ENCODE assay signal across 8 cellular contexts in genomic region chr2:189440947-189441708, GRCh38. TPM values are rescaled to one million over a fixed set of nuclear protein-coding genes. Genes with fewer than 3 reads are reported as not detected.
DNase-seq lines count a peak whose midpoint lies in the region; ATAC-seq lines count a peak whose summit lies in the region.

TSS of gene WDR75 (plus strand) at chr2:189441474. CDS start at chr2:189441493, 19 bp downstream.

- peak; percentile 84 for ATAC-seq in HG02610 (IDR thresholded peaks at IDR 0.05; ENCODE audit: unreplicated experiment)
- ATAC-seq in activated naive CD4-positive, alpha-beta T cell treated with anti-CD3 and anti-CD28 coated beads, Interleukin-2, amount 50 U/mL, for 72 hours, result peak; percentile 85 to 91

- H3K27ac Mint-ChIP-seq in activated naive CD4-positive, alpha-beta T cell treated with anti-CD3 and anti-CD28 coated beads, Interleukin-2, amount 50 U/mL, for 72 hours, result peak within 1 kb of the TSS in 1 of 2 donors; percentile 99

- peaks cover 3 to 6% of the 10 kb centered on the region in 2 donors for H3K36me3 Mint-ChIP-seq in activated naive CD4-positive, alpha-beta T cell treated with anti-CD3 and anti-CD28 coated beads, Interleukin-2, amount 50 U/mL, for 72 hours

- peak within 1 kb of the TSS; percentile 93 for H3K4me3 ChIP-seq in GM08714 (ENCODE audit: low read length)

- DNase-seq in NCI-H1092 treated with DMSO at 0.1 percent for 48 hours (lab: John Stamatoyannopoulos, UW) (peak; percentile 93), SKM-1 (lab: John Stamatoyannopoulos, UW; ENCODE audit: unreplicated experiment) (peak; percentile 94), glomerular endothelial cell (ENCODE audit: extremely low read depth, low read depth, low spot score) (peak; percentile 89), occipital lobe (lab: John Stamatoyannopoulos, UW) (peak; percentile 89)
- DNase-seq in activated naive CD4-positive, alpha-beta T cell treated with anti-CD3 and anti-CD28 coated beads, Interleukin-2, amount 50 U/mL, for 72 hours (ENCODE audit: low spot score in 2 of 2), result peak; percentile 89 to 90

- H3K9me3 Mint-ChIP-seq in activated naive CD4-positive, alpha-beta T cell treated with anti-CD3 and anti-CD28 coated beads, Interleukin-2, amount 50 U/mL, for 72 hours, result peaks cover 0 to 3% of the 10 kb centered on the region in 2 donors

- peak within 1 kb of the TSS; percentile 88 for H3K27ac ChIP-seq in temporal lobe (ENCODE audit: low read depth, low read length)

RNA-seq across cellular contexts. Expression of gene WDR75, which starts in this region (rescaled TPM):
- total RNA-seq in activated naive CD4-positive, alpha-beta T cell treated with anti-CD3 and anti-CD28 coated beads, Interleukin-2, amount 50 U/mL, for 72 hours, result 10 to 100 TPM; 29.8 to 80.1 TPM
- total RNA-seq in glomerular endothelial cell (33.5 and 36.0 TPM in 2 replicates), occipital lobe (91.9 TPM), temporal lobe (44.0 TPM)

Comparison
In these comparisons a context has a peak if more than half of its experiments do, and no peak if none do; other contexts are left out.
1. Peak in every context shown above with its lines: DNase-seq, ATAC-seq, H3K4me3 ChIP-seq and H3K27ac ChIP-seq.